ENCODE assay signal across 8 cellular contexts in the genomic region with DNA sequence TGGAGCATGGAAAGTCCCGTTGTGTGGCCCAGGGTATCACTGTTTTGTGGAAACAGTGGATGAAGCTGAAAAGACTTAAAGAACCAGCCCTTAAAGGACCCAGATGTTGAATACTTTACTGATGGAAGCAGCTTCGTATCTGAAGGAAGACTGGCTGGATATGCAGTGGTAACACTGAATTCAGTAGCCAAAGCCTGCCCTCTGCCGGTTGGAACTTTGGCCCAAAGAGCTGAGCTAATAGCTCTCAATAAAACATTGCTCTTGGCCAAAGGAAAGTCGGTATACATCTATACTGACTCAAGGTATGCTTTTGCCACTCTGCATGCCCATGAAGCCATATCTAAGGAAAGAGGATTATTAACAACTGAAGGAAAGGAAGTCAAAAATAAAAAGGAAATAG.
DNase-seq lines count a peak whose midpoint lies in the region; ATAC-seq and TF ChIP-seq lines count a peak whose summit lies in the region.

No MANE protein-coding gene starts in this region.

- TF ChIP-seq CTCF in epithelial cell of proximal tubule (conservative IDR thresholded peaks at IDR 0.05; ENCODE audit: low read depth, low read length), result peak; percentile 68

- no peak overlapping the region for H3K4me3 ChIP-seq in epithelial cell of proximal tubule (ENCODE audit: low read depth, low read length)

- no peak for ATAC-seq in HG03039 (IDR thresholded peaks at IDR 0.05; ENCODE audit: unreplicated experiment)

- DNase-seq in NOMO-1 treated with DMSO at 0.1 percent for 48 hours (lab: John Stamatoyannopoulos, UW; ENCODE audit: unreplicated experiment) (peak; percentile 16), NOMO-1 treated with dmso at 0.1 percent for 144 hours (lab: John Stamatoyannopoulos, UW; ENCODE audit: unreplicated experiment) (no peak), KG1 (lab: John Stamatoyannopoulos, UW) (peak; percentile 33), SW 1271 (lab: John Stamatoyannopoulos, UW) (peak; percentile 15 to 25), epithelial cell of proximal tubule (ENCODE audit: low read depth) (no peak), midbrain (lab: John Stamatoyannopoulos, UW) (peak; percentile 6), activated gamma-delta T cell (lab: John Stamatoyannopoulos, UW) (no peak)

Comparison
In these comparisons a context has a peak if more than half of its experiments do, and no peak if none do; other contexts are left out.
1. DNase-seq: peak in NOMO-1 treated with DMSO at 0.1 percent for 48 hours (single experiment), KG1 (single experiment), SW 1271 (2 of 2) and midbrain (single experiment); none in NOMO-1 treated with dmso at 0.1 percent for 144 hours (single experiment), epithelial cell of proximal tubule (single experiment) and activated gamma-delta T cell (single experiment).